ENCODE assay signal across 17 cellular contexts in genomic region chr20:55216525-55217242, GRCh38.
"Had no signal": no experiment of that assay in that cellular context is flagged by ENCODE, and none has a peak within 500 bp of the region (broad histone marks: within the 10 kb centered on the region; RNA-seq: fewer than 3 reads in every experiment).

No MANE protein-coding gene starts in this region.

- H3K4me3 ChIP-seq: ascending aorta, coronary artery, lower lobe of right lung, mucosa of descending colon, thyroid gland, uterus had no signal

- H3K27ac Mint-ChIP-seq: activated CD4-positive, alpha-beta memory T cell treated with anti-CD3 and anti-CD28 coated beads for 36 hours; activated naive CD8-positive, alpha-beta T cell treated with anti-CD3 and anti-CD28 coated beads for 36 hours; naive thymus-derived CD8-positive, alpha-beta T cell had no signal

- DNase-seq: activated CD4-positive, alpha-beta memory T cell treated with anti-CD3 and anti-CD28 coated beads for 36 hours; activated effector memory CD4-positive, alpha-beta T cell treated with anti-CD3 and anti-CD28 coated beads, Interleukin-2, amount 50 U/mL, for 16 hours; activated naive CD8-positive, alpha-beta T cell treated with anti-CD3 and anti-CD28 coated beads for 36 hours; activated T-cell treated with anti-CD3 and anti-CD28 coated beads, Interleukin-2, amount 50 U/mL, for 4 hours; central memory CD4-positive, alpha-beta T cell; effector CD8-positive, alpha-beta T cell; hypothalamus; lower lobe of right lung; mucosa of descending colon; naive thymus-derived CD8-positive, alpha-beta T cell; right cardiac atrium; small intestine; thyroid gland; uterus had no signal

- H3K27ac ChIP-seq: ascending aorta, coronary artery, lower lobe of right lung, neutrophil, thyroid gland, uterus had no signal

- H3K4me1 ChIP-seq: ascending aorta, lower lobe of right lung, thyroid gland, uterus had no signal

- H3K4me1 Mint-ChIP-seq: activated naive CD8-positive, alpha-beta T cell treated with anti-CD3 and anti-CD28 coated beads for 36 hours; naive thymus-derived CD8-positive, alpha-beta T cell had no signal

- H3K36me3 Mint-ChIP-seq: activated CD4-positive, alpha-beta memory T cell treated with anti-CD3 and anti-CD28 coated beads for 36 hours; activated naive CD8-positive, alpha-beta T cell treated with anti-CD3 and anti-CD28 coated beads for 36 hours had no signal

- H3K9me3 ChIP-seq: ascending aorta, neutrophil, thyroid gland, uterus had no signal

- FAIRE-seq: small intestine had no signal

- H3K36me3 ChIP-seq: ascending aorta, lower lobe of right lung, neutrophil, thyroid gland, uterus had no signal

- H3K27me3 ChIP-seq: ascending aorta, neutrophil, thyroid gland, uterus had no signal

- H3K4me3 Mint-ChIP-seq: activated CD4-positive, alpha-beta memory T cell treated with anti-CD3 and anti-CD28 coated beads for 36 hours; activated naive CD8-positive, alpha-beta T cell treated with anti-CD3 and anti-CD28 coated beads for 36 hours; activated T-cell treated with anti-CD3 and anti-CD28 coated beads, Interleukin-2, amount 50 U/mL, for 4 hours; naive thymus-derived CD8-positive, alpha-beta T cell had no signal

- ATAC-seq: activated T-cell treated with anti-CD3 and anti-CD28 coated beads, Interleukin-2, amount 50 U/mL, for 4 hours; lower lobe of right lung; mucosa of descending colon; naive thymus-derived CD8-positive, alpha-beta T cell; right cardiac atrium had no signal

- H3K27me3 Mint-ChIP-seq: activated CD4-positive, alpha-beta memory T cell treated with anti-CD3 and anti-CD28 coated beads for 36 hours; activated naive CD8-positive, alpha-beta T cell treated with anti-CD3 and anti-CD28 coated beads for 36 hours; naive thymus-derived CD8-positive, alpha-beta T cell had no signal
